21 cellular contexts compared by ENCODE assay signal in genomic region chr18:44884446-44884845, GRCh38.
A peak's percentile ranks its signal among the peaks of the same experiment; 100 is the strongest.
DNase-seq lines count a peak whose midpoint lies in the region; ATAC-seq and TF ChIP-seq lines count a peak whose summit lies in the region.
"Had no signal": no experiment of that assay in that cellular context is flagged by ENCODE, and none has a peak within 500 bp of the region (broad histone marks: within the 10 kb centered on the region; RNA-seq: fewer than 3 reads in every experiment).

No MANE protein-coding gene starts in this region.

- H3K27me3 ChIP-seq in adrenal gland, result no peaks in the 10 kb centered on the region
- H3K27me3 ChIP-seq: MG63 had no signal

- H3K4me3 ChIP-seq in epithelial cell of esophagus (ENCODE audit: low read length) (no peak overlapping the region), skeletal muscle cell (ENCODE audit: low read depth, low read length) (no peak overlapping the region), adrenal gland (no peak overlapping the region), mucosa of descending colon (no peak overlapping the region)
- H3K4me3 ChIP-seq: HAP-1, MG63, SK-N-MC had no signal

- H3K27ac ChIP-seq in adrenal gland, result no peak overlapping the region
- H3K27ac ChIP-seq: SK-N-MC had no signal

- DNase-seq in EH (ENCODE audit: low read depth), result peak; percentile 52
- DNase-seq in M059J (ENCODE audit: low read depth), result peak; percentile 51
- DNase-seq in epithelial cell of esophagus (ENCODE audit: low read depth), result peak; percentile 50
- DNase-seq in skeletal muscle cell (ENCODE audit: low read depth), result peak; percentile 11
- DNase-seq in SHP77 treated with DMSO at 0.1 percent for 48 hours (lab: John Stamatoyannopoulos, UW), result no peak
- no peak for DNase-seq in hippocampal formation (lab: John Stamatoyannopoulos, UW)
- no peak for DNase-seq in adrenal gland
- no peak for DNase-seq in mucosa of descending colon
- DNase-seq: ACHN; CD4-positive, alpha-beta T cell; DMS153; Karpas-422; MG63; NCI-H1048; NCI-H1436; NCI-H2081; NCI-H2171 treated with DMSO at 0.1 percent for 48 hours had no signal

- no peak for TF ChIP-seq POLR2A in adrenal gland (IDR thresholded peaks at IDR 0.05)

- no peaks in the 10 kb centered on the region for H3K36me3 ChIP-seq in adrenal gland (replicated peaks in 1 of 2)
- H3K36me3 ChIP-seq in mucosa of descending colon (ENCODE audit: low read depth), result no peaks in the 10 kb centered on the region
- H3K36me3 ChIP-seq: HAP-1, MG63 had no signal

- H3K9me3 ChIP-seq in adrenal gland (replicated peaks in 1 of 3) (no peaks in the 10 kb centered on the region), mucosa of descending colon (no peaks in the 10 kb centered on the region)
- H3K9me3 ChIP-seq: HAP-1, MG63 had no signal

- no peak for ATAC-seq in mucosa of descending colon
- ATAC-seq: Panc1, Right ventricle myocardium inferior had no signal

- no peaks in the 10 kb centered on the region for H3K4me1 ChIP-seq in adrenal gland (replicated peaks in 1 of 2)
- peaks cover 2% of the 10 kb centered on the region for H3K4me1 ChIP-seq in mucosa of descending colon (ENCODE audit: low read depth)
- H3K4me1 ChIP-seq: HAP-1 had no signal

- intact Hi-C loops in adrenal gland (cut with DNase I), result no loop called here
- intact Hi-C loops in mucosa of descending colon (cut with DNase I, micrococcal nuclease), result no loop called here

- TF ChIP-seq CTCF in epithelial cell of esophagus (IDR thresholded peaks at IDR 0.05; ENCODE audit: insufficient read depth, low read depth, low read length, missing control alignments) (no peak), adrenal gland (IDR thresholded peaks at IDR 0.05) (no peak), mucosa of descending colon (IDR thresholded peaks at IDR 0.05) (no peak)

Comparison
In these comparisons a context has a peak if more than half of its experiments do, and no peak if none do; other contexts are left out.
1. DNase-seq: peak in EH (single experiment), M059J (single experiment), epithelial cell of esophagus (single experiment) and skeletal muscle cell (single experiment); none in SHP77 treated with DMSO at 0.1 percent for 48 hours (single experiment), hippocampal formation (0 of 2), adrenal gland (0 of 7) and mucosa of descending colon (0 of 3).